25 cellular contexts compared by ENCODE assay signal in the genomic region with DNA sequence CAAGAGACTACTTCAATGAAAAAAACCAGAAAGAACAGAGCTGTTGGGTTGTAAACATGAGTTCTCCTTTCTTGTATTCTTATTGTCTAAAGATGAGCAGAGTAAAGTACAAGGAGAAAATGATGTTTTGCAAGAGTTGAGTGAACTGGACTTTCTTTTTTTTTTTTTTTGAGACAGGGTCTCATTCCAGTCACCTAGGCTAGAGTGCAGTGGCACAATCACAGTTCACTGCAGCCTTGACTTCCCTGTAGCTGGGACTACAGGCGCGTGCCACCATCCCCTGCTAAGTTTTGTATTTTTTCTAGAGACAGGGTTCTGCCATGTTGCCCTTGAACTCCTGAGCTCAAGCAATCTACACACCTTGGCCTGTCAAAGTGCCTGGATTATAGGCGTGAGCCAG. TPM values are rescaled to one million over a fixed set of nuclear protein-coding genes. Genes with fewer than 3 reads are reported as not detected.
DNase-seq lines count a peak whose midpoint lies in the region; ATAC-seq, FAIRE-seq and TF ChIP-seq lines count a peak whose summit lies in the region.
"Had no signal": no experiment of that assay in that cellular context is flagged by ENCODE, and none has a peak within 500 bp of the region (broad histone marks: within the 10 kb centered on the region; RNA-seq: fewer than 3 reads in every experiment).

No MANE protein-coding gene starts in this region.

- H3K4me1 ChIP-seq in HepG2 (ENCODE audit: insufficient read depth, low read length) (peaks cover 30% of the 10 kb centered on the region), right lobe of liver (no peaks in the 10 kb centered on the region), neutrophil (ENCODE audit: control insufficient read depth in 1 of 2, insufficient read depth in 1 of 2, low read depth in 1 of 2, low read length in 1 of 2) (peaks cover 59 to 68% of the 10 kb centered on the region in 2 experiments), testis (no peaks in the 10 kb centered on the region), foreskin keratinocyte (no peaks in the 10 kb centered on the region)
- H3K4me1 ChIP-seq: BE2C, BLaER1 had no signal

- H3K27me3 ChIP-seq in HepG2 (ENCODE audit: control insufficient read depth in 1 of 2, insufficient read depth in 2 of 2, low read length in 2 of 2), result no peaks in the 10 kb centered on the region
- no peaks in the 10 kb centered on the region for H3K27me3 ChIP-seq in right lobe of liver
- H3K27me3 ChIP-seq in neutrophil, result no peaks in the 10 kb centered on the region
- H3K27me3 ChIP-seq in testis, result no peaks in the 10 kb centered on the region
- no peaks in the 10 kb centered on the region for H3K27me3 ChIP-seq in foreskin keratinocyte
- H3K27me3 ChIP-seq: BE2C, BLaER1 had no signal

- no peak overlapping the region for H2AFZ ChIP-seq in HepG2 (ENCODE audit: low read length)

- no peaks in the 10 kb centered on the region for H4K20me1 ChIP-seq in HepG2 (ENCODE audit: insufficient read depth, low read length)
- H4K20me1 ChIP-seq: BLaER1 had no signal

- DNase-seq in HepG2 (ENCODE audit: low spot score), result no peak
- no peak for DNase-seq in right lobe of liver
- DNase-seq in testis, result no peak
- DNase-seq in foreskin keratinocyte, result no peak
- DNase-seq in ecto neural progenitor cell (ENCODE audit: low spot score), result no peak
- DNase-seq: 8988T; ACHN; BE2C; C1 segment of cervical spinal cord; CD4-positive, alpha-beta memory T cell; CD4-positive, CD25-positive, alpha-beta regulatory T cell; CD8-positive, alpha-beta memory T cell; COR-L47; DMS 273 treated with DMSO at 0.1 percent for 48 hours; DMS53; DMS79; DND-41; EL; GDM1 had no signal

- in situ Hi-C loops in HepG2 (cut with HindIII; ENCODE audit: extremely low pct_ligation_motif_present, low pct_unique_long_range_greater_than_20kb), result no loop called here

- TF ChIP-seq CTCF in HepG2 (CRISPR knock-in tag; IDR thresholded peaks at IDR 0.05) (no peak), right lobe of liver (IDR thresholded peaks at IDR 0.05) (no peak), neutrophil (IDR thresholded peaks at IDR 0.05) (no peak), testis (IDR thresholded peaks at IDR 0.05) (no peak), foreskin keratinocyte (conservative IDR thresholded peaks at IDR 0.05) (no peak)

- H3K27ac ChIP-seq in HepG2 (ENCODE audit: extremely low read length, insufficient read depth, low read length) (peak overlapping the region; percentile 16), right lobe of liver (no peak overlapping the region), neutrophil (peak overlapping the region; percentile 76), testis (peak overlapping the region; percentile 1 to 36), foreskin keratinocyte (no peak overlapping the region)
- H3K27ac ChIP-seq: BLaER1 had no signal

- no peak overlapping the region for H3K9ac ChIP-seq in HepG2 (ENCODE audit: insufficient read depth, low read depth, low read length)
- H3K9ac ChIP-seq: BLaER1 had no signal

- intact Hi-C loops in HepG2 (cut with micrococcal nuclease; ENCODE audit: unreplicated experiment), result loop anchor here (2.0 kb wide), 1 partner anchor 25 kb away; no protein-coding TSS in a partner anchor
- intact Hi-C loops in right lobe of liver (cut with DNase I), result no loop called here
- intact Hi-C loops in testis (cut with DNase I; ENCODE audit: low total_unique reads), result no loop called here

- CTCF ChIA-PET in HepG2 (lab: Yijun Ruan, JAX; ENCODE audit: low intra/inter-chr PET ratio, low total read pairs), result no interaction called here

- peak; percentile 4 for FAIRE-seq in HepG2 (lab: Jason Lieb, UNC)
- FAIRE-seq: A204.1, GM12878, GM12892, GM18507 had no signal

- WGBS in HepG2 (ENCODE audit: low lambda C conversion rate), result 82% methylated on average over 3 of the region's 3 CpGs
- no CpG with 5 or more reads among the region's 3 CpGs for WGBS in right lobe of liver (ENCODE audit: insufficient coverage, low coverage, low lambda C conversion rate, missing lambda C conversion rate)
- WGBS in testis, 2 donors, result 93 to 94% methylated on average over 3 of the region's 3 CpGs

- no peak for TF ChIP-seq EP300 in HepG2 (IDR thresholded peaks at IDR 0.05; ENCODE audit: low read depth in 2 of 2, low read length in 2 of 2)
- TF ChIP-seq EP300 in HepG2 (CRISPR knock-in tag; IDR thresholded peaks at IDR 0.05; ENCODE audit: borderline replicate concordance), result no peak

- no TSS peak for BruUV-seq in HepG2 (replicated peaks; lab: Mats Ljungman, UMichigan)

- no peak for TF ChIP-seq RAD21 in HepG2 (CRISPR knock-in tag; IDR thresholded peaks at IDR 0.05)

- H3K9me3 ChIP-seq in HepG2 (ENCODE audit: low read length) (no peaks in the 10 kb centered on the region), right lobe of liver (no peaks in the 10 kb centered on the region), neutrophil (no peaks in the 10 kb centered on the region), testis (no peaks in the 10 kb centered on the region)
- H3K9me3 ChIP-seq: BE2C had no signal

- no peak overlapping the region for H3K4me3 ChIP-seq in HepG2 (replicated peaks in 1 of 3; ENCODE audit: insufficient read depth in 1 of 3, low read depth in 2 of 3, low read length in 3 of 3)
- no peak overlapping the region for H3K4me3 ChIP-seq in right lobe of liver
- H3K4me3 ChIP-seq in neutrophil (ENCODE audit: low read depth in 1 of 2, low read length in 1 of 2), result no peak overlapping the region
- no peak overlapping the region for H3K4me3 ChIP-seq in testis
- H3K4me3 ChIP-seq: BLaER1, GM12878 had no signal

- H3K79me2 ChIP-seq in HepG2 (ENCODE audit: insufficient read depth, low read length), result no peaks in the 10 kb centered on the region

- ATAC-seq in HepG2, result peak; percentile 56
- ATAC-seq in right lobe of liver, result no peak
- no peak for ATAC-seq in foreskin keratinocyte
- ATAC-seq: GM12878 had no signal

- TF ChIP-seq POLR2A in HepG2 (IDR thresholded peaks at IDR 0.05; ENCODE audit: insufficient read depth in 1 of 2, low read depth in 2 of 2, low read length in 2 of 2) (no peak), right lobe of liver (IDR thresholded peaks at IDR 0.05) (no peak), testis (IDR thresholded peaks at IDR 0.05) (no peak)

- H3K4me2 ChIP-seq in HepG2 (ENCODE audit: low read depth, low read length), result no peak overlapping the region
- H3K4me2 ChIP-seq: BLaER1 had no signal

- no peaks in the 10 kb centered on the region for H3K36me3 ChIP-seq in HepG2 (replicated peaks in 1 of 2; ENCODE audit: control insufficient read depth in 1 of 2, insufficient read depth in 2 of 2, low read length in 2 of 2)
- no peaks in the 10 kb centered on the region for H3K36me3 ChIP-seq in right lobe of liver
- H3K36me3 ChIP-seq in neutrophil, result no peaks in the 10 kb centered on the region
- H3K36me3 ChIP-seq in testis (ENCODE audit: low read depth, missing control alignments), result no peaks in the 10 kb centered on the region
- H3K36me3 ChIP-seq: BE2C had no signal

- POLR2A ChIA-PET in HepG2 (lab: Yijun Ruan, JAX), result no interaction called here

TF ChIP-seq in HepG2, 621 proteins besides CTCF, POLR2A, EP300 and RAD21 (continues in another document):
- TF ChIP-seq ZNF510 (CRISPR knock-in tag; IDR thresholded peaks at IDR 0.05; ENCODE audit: low read depth), result no peak
- TF ChIP-seq ZNF362 (CRISPR knock-in tag; IDR thresholded peaks at IDR 0.05; ENCODE audit: borderline replicate concordance), result peak; percentile 54; the same call in 1 of the 2 replicates
- no peak for TF ChIP-seq ZEB1 (IDR thresholded peaks at IDR 0.05; ENCODE audit: insufficient replicate concordance, low read depth)

RNA-seq across cellular contexts. Expression of gene IVNS1ABP, which starts 7.1 kb away (rescaled TPM):
- total RNA-seq in HepG2 (2016; rRNA removed; fragmentation: Illumina TruSeq; extraction: Trizol) (41.6 and 51.7 TPM in 2 replicates), right lobe of liver (10 to 100 TPM; 17.0 to 38.3 (median 26.8) TPM), testis (10 to 100 TPM; 78.3 to 94.6 TPM), foreskin keratinocyte (73.4 and 76.4 TPM in 2 replicates)
- 9.0 and 9.3 TPM in 2 replicates for total RNA-seq in HepG2 (2016; cell fraction: cytosol; rRNA removed; fragmentation: Illumina TruSeq; extraction: Trizol; ENCODE audit: low read depth)
- total RNA-seq in HepG2 (2016; cell fraction: insoluble cytoplasmic fraction; rRNA removed; fragmentation: Illumina TruSeq; extraction: Trizol), result 41.9 and 52.5 TPM in 2 replicates
- total RNA-seq in HepG2 (2016; cell fraction: membrane; rRNA removed; fragmentation: Illumina TruSeq; extraction: Trizol), result 19.8 and 21.2 TPM in 2 replicates
- 119 and 126 TPM in 2 replicates for total RNA-seq in HepG2 (2016; cell fraction: nucleus; rRNA removed; fragmentation: Illumina TruSeq; extraction: Trizol)
- polyA plus RNA-seq in HepG2 (2011; rRNA removed) (38.2 and 49.1 TPM in 2 replicates), testis (ENCODE audit: insufficient read depth, low read depth, low replicate concordance) (58.9 TPM), foreskin keratinocyte (39.8 and 45.6 TPM in 2 replicates)
- 11.5 and 17.3 TPM in 2 replicates for polyA plus RNA-seq in HepG2 (2011; cell fraction: cytosol; rRNA removed)
- 83.0 and 93.5 TPM in 2 replicates for polyA plus RNA-seq in HepG2 (2011; cell fraction: nucleus; rRNA removed)
- 40.9 and 57.2 TPM in 2 replicates for polyA plus RNA-seq in HepG2 (2012)
- 2.8 and 3.5 TPM in 2 replicates for polyA plus RNA-seq in HepG2 (2016; cell fraction: cytosol; fragmentation: Illumina TruSeq; extraction: Trizol; ENCODE audit: low read depth)
- polyA plus RNA-seq in HepG2 (2016; cell fraction: insoluble cytoplasmic fraction; fragmentation: Illumina TruSeq; extraction: Trizol; ENCODE audit: low read depth), result 38.7 and 40.0 TPM in 2 replicates
- polyA plus RNA-seq in HepG2 (2016; cell fraction: membrane; fragmentation: Illumina TruSeq; extraction: Trizol; ENCODE audit: low read depth), result 9.3 and 11.3 TPM in 2 replicates
- polyA plus RNA-seq in HepG2 (2016; cell fraction: nucleus; fragmentation: Illumina TruSeq; extraction: Trizol; ENCODE audit: insufficient read depth, low read depth), result 65.5 and 70.1 TPM in 2 replicates
- 35.4 and 52.1 TPM in 2 replicates for polyA minus RNA-seq in HepG2 (2011; rRNA and poly(A)+ RNA removed; ENCODE audit: low replicate concordance)
- polyA minus RNA-seq in HepG2 (2011; cell fraction: cytosol; rRNA and poly(A)+ RNA removed), result 15.7 and 16.1 TPM in 2 replicates
- 378 and 394 TPM in 2 replicates for polyA minus RNA-seq in HepG2 (2011; cell fraction: nucleus; rRNA and poly(A)+ RNA removed)

Comparison
In these comparisons a context has a peak if more than half of its experiments do, and no peak if none do; other contexts are left out.
1. H3K27ac ChIP-seq: peak in HepG2 (single experiment), neutrophil (single experiment) and testis (2 of 2); none in right lobe of liver (0 of 3) and foreskin keratinocyte (single experiment).